1 cellular context compared by ENCODE assay signal in the genomic region with DNA sequence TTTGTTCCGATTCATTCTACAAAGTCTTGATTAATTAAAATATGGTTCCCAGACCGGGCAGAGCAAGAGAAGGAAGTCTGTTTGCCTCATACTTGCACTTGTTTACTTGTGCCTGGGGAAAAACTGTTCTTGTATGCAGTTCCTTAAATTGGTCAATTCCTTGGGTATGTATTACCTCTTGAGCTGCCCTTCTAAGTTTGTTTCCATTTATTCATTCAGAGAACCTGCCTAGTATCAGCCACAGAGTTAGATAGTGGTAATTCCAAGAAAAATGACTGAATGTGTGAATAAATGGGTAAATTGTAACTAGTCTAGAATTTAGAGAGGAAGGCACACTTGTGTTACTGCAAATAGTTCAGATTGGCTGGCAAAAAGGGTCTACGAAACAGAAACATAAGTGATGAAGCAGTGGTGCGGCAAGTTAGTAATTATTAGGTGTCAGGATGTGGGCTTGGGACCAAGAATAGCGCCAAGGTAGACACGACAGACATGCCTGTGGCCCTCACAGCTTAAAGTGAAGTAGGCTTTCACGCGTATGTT.
TF ChIP-seq lines count a peak whose summit lies in the region.

No MANE protein-coding gene starts in this region.

TF ChIP-seq in GM23338, 12 proteins besides CTCF, POLR2A, EP300 and RAD21 (continued from another document):
- TF ChIP-seq ZNF462 (CRISPR knock-in tag; IDR thresholded peaks at IDR 0.05) (no peak), JUNB (IDR thresholded peaks at IDR 0.05; ENCODE audit: unreplicated experiment) (no peak), ZNF331 (CRISPR knock-in tag; IDR thresholded peaks at IDR 0.05; ENCODE audit: low read depth) (no peak), POLR2AphosphoS5 (IDR thresholded peaks at IDR 0.05; ENCODE audit: low read depth) (no peak), REST (IDR thresholded peaks at IDR 0.05; ENCODE audit: unreplicated experiment) (no peak), ZNF114 (CRISPR knock-in tag; IDR thresholded peaks at IDR 0.05) (no peak)
- TF ChIP-seq, protein P1, sequence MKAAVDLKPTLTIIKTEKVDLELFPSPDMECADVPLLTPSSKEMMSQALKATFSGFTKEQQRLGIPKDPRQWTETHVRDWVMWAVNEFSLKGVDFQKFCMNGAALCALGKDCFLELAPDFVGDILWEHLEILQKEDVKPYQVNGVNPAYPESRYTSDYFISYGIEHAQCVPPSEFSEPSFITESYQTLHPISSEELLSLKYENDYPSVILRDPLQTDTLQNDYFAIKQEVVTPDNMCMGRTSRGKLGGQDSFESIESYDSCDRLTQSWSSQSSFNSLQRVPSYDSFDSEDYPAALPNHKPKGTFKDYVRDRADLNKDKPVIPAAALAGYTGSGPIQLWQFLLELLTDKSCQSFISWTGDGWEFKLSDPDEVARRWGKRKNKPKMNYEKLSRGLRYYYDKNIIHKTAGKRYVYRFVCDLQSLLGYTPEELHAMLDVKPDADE (IDR thresholded peaks at IDR 0.05), result no peak
